Comparison of ENCODE assay signal across 1 cellular context in genomic region chr15:48868018-48868417, GRCh38.
TF ChIP-seq lines count a peak whose summit lies in the region.

No MANE protein-coding gene starts in this region.

TF ChIP-seq in K562, 482 proteins besides CTCF, POLR2A, EP300 and RAD21:
- no peak for TF ChIP-seq SNRNP70 (optimal IDR thresholded peaks at IDR 0.05; ENCODE audit: low read depth, low read length)
- no peak for TF ChIP-seq POLR2G (IDR thresholded peaks at IDR 0.05; ENCODE audit: low read depth, low read length)
- no peak for TF ChIP-seq CBX5 (IDR thresholded peaks at IDR 0.05; ENCODE audit: borderline replicate concordance, low read depth)
- TF ChIP-seq CEBPG (CRISPR knock-in tag; IDR thresholded peaks at IDR 0.05) = no peak
- TF ChIP-seq CEBPG (tag; conservative IDR thresholded peaks at IDR 0.05 in 1 of 2, IDR thresholded peaks at IDR 0.05 in 1 of 2) = peak; percentile 68 to 70
- no peak for TF ChIP-seq MTA3 (IDR thresholded peaks at IDR 0.05; ENCODE audit: borderline replicate concordance)
- TF ChIP-seq, protein P1, sequence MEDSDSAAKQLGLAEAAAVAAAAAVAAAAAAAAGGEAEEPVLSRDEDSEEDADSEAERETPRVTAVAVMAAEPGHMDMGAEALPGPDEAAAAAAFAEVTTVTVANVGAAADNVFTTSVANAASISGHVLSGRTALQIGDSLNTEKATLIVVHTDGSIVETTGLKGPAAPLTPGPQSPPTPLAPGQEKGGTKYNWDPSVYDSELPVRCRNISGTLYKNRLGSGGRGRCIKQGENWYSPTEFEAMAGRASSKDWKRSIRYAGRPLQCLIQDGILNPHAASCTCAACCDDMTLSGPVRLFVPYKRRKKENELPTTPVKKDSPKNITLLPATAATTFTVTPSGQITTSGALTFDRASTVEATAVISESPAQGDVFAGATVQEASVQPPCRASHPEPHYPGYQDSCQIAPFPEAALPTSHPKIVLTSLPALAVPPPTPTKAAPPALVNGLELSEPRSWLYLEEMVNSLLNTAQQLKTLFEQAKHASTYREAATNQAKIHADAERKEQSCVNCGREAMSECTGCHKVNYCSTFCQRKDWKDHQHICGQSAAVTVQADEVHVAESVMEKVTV (CRISPR knock-in tag; IDR thresholded peaks at IDR 0.05) = no peak
- TF ChIP-seq, protein P2, sequence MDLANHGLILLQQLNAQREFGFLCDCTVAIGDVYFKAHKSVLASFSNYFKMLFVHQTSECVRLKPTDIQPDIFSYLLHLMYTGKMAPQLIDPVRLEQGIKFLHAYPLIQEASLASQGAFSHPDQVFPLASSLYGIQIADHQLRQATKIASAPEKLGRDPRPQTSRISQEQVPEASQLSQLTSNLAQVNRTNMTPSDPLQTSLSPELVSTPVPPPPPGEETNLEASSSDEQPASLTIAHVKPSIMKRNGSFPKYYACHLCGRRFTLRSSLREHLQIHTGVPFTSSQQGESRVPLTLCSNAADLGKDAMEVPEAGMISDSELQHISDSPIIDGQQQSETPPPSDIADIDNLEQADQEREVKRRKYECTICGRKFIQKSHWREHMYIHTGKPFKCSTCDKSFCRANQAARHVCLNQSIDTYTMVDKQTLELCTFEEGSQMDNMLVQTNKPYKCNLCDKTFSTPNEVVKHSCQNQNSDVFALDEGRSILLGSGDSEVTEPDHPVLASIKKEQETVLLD (IDR thresholded peaks at IDR 0.05) = no peak
- TF ChIP-seq, protein P3, sequence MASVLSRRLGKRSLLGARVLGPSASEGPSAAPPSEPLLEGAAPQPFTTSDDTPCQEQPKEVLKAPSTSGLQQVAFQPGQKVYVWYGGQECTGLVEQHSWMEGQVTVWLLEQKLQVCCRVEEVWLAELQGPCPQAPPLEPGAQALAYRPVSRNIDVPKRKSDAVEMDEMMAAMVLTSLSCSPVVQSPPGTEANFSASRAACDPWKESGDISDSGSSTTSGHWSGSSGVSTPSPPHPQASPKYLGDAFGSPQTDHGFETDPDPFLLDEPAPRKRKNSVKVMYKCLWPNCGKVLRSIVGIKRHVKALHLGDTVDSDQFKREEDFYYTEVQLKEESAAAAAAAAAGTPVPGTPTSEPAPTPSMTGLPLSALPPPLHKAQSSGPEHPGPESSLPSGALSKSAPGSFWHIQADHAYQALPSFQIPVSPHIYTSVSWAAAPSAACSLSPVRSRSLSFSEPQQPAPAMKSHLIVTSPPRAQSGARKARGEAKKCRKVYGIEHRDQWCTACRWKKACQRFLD (CRISPR knock-in tag; IDR thresholded peaks at IDR 0.05) = no peak
- no peak for TF ChIP-seq ZFPM2 (CRISPR knock-in tag; IDR thresholded peaks at IDR 0.05)
- TF ChIP-seq PHB (CRISPR knock-in tag; IDR thresholded peaks at IDR 0.05) = no peak
- peak; percentile 78 for TF ChIP-seq CEBPB (tag; IDR thresholded peaks at IDR 0.05)
- TF ChIP-seq ARID3A (IDR thresholded peaks at IDR 0.05; ENCODE audit: borderline replicate concordance, low read depth, low read length) = no peak
- no peak for TF ChIP-seq CBX1 (IDR thresholded peaks at IDR 0.05; ENCODE audit: low read depth)
- TF ChIP-seq PHTF2 (CRISPR knock-in tag; IDR thresholded peaks at IDR 0.05) = no peak
- TF ChIP-seq CXXC5 (CRISPR knock-in tag; IDR thresholded peaks at IDR 0.05) = no peak
